17 cellular contexts compared by ENCODE assay signal in genomic region chr12:123113038-123113437, GRCh38. TPM values are rescaled to one million over a fixed set of nuclear protein-coding genes. Genes with fewer than 3 reads are reported as not detected.
DNase-seq lines count a peak whose midpoint lies in the region; ATAC-seq and TF ChIP-seq lines count a peak whose summit lies in the region.
"Had no signal": no experiment of that assay in that cellular context is flagged by ENCODE, and none has a peak within 500 bp of the region (broad histone marks: within the 10 kb centered on the region; RNA-seq: fewer than 3 reads in every experiment).

No MANE protein-coding gene starts in this region.

- 83 to 90% methylated on average over 6 to 8 of the region's 8 CpGs for WGBS in endodermal cell (ENCODE audit: insufficient coverage in 1 of 2, insufficient read length in 1 of 2), 2 experiments

- no peaks in the 10 kb centered on the region for H3K27me3 Mint-ChIP-seq in endodermal cell (ENCODE audit: insufficient read depth)
- H3K27me3 Mint-ChIP-seq: activated CD4-positive, alpha-beta T cell treated with anti-CD3 and anti-CD28 coated beads, Interleukin-2, amount 10 ng/mL, durations not matched to agents 7 days and 5 days; activated naive CD8-positive, alpha-beta T cell treated with anti-CD3 and anti-CD28 coated beads for 36 hours; activated T-cell treated with anti-CD3 and anti-CD28 coated beads, Interleukin-2, amount 50 U/mL, for 24 hours had no signal

- H3K36me3 ChIP-seq in left ventricle myocardium inferior (peaks cover 4% of the 10 kb centered on the region), endodermal cell (ENCODE audit: control insufficient read depth, insufficient read depth, low read length) (no peaks in the 10 kb centered on the region)
- H3K36me3 ChIP-seq: cardiac muscle cell had no signal

- intact Hi-C loops in left ventricle myocardium inferior (cut with micrococcal nuclease) (no loop called here), Right ventricle myocardium superior (cut with DNase I) (no loop called here)

- no peak for ATAC-seq in Right ventricle myocardium superior (ENCODE audit: poor library complexity)
- no peak for ATAC-seq in GM18870 (IDR thresholded peaks at IDR 0.05; ENCODE audit: unreplicated experiment)
- no peak for ATAC-seq in HG02885 (IDR thresholded peaks at IDR 0.05; ENCODE audit: poor library complexity, unreplicated experiment)
- ATAC-seq: HCT116 had no signal

- no peak overlapping the region for H3K4me3 Mint-ChIP-seq in endodermal cell
- H3K4me3 Mint-ChIP-seq: activated CD4-positive, alpha-beta T cell treated with anti-CD3 and anti-CD28 coated beads, Interleukin-2, amount 10 ng/mL, durations not matched to agents 7 days and 5 days; activated naive CD8-positive, alpha-beta T cell treated with anti-CD3 and anti-CD28 coated beads for 36 hours; activated T-cell treated with anti-CD3 and anti-CD28 coated beads, Interleukin-2, amount 50 U/mL, for 24 hours had no signal

- H3K4me3 ChIP-seq in left ventricle myocardium inferior (no peak overlapping the region), endodermal cell (ENCODE audit: low read length) (no peak overlapping the region)
- H3K4me3 ChIP-seq: cardiac muscle cell, tibial artery had no signal

- DNase-seq in left ventricle myocardium inferior (no peak), Right ventricle myocardium superior (no peak), NCI-H510A (lab: John Stamatoyannopoulos, UW) (peak; percentile 60), endodermal cell (peak; percentile 47), NCI-H345 (lab: John Stamatoyannopoulos, UW) (no peak), retina (no peak)
- DNase-seq: activated CD4-positive, alpha-beta T cell treated with anti-CD3 and anti-CD28 coated beads, Interleukin-2, amount 10 ng/mL, durations not matched to agents 7 days and 5 days; activated naive CD8-positive, alpha-beta T cell treated with anti-CD3 and anti-CD28 coated beads for 36 hours; activated T-cell treated with anti-CD3 and anti-CD28 coated beads, Interleukin-2, amount 50 U/mL, for 24 hours; effector memory CD4-positive, alpha-beta T cell; nucleus accumbens; stimulated activated CD4-positive, alpha-beta T cell treated with anti-CD3 and anti-CD28 coated beads, Interleukin-4, amount 100 ng/mL, for 24 hours; tibial artery had no signal

- H3K4me1 ChIP-seq in left ventricle myocardium inferior (peaks cover 99% of the 10 kb centered on the region), endodermal cell (ENCODE audit: control insufficient read depth, insufficient read depth, low read length) (no peaks in the 10 kb centered on the region)

- H3K27ac ChIP-seq in left ventricle myocardium inferior (replicated peaks), result peak overlapping the region; percentile 50
- no peak overlapping the region for H3K27ac ChIP-seq in endodermal cell (ENCODE audit: low read depth, low read length)
- H3K27ac ChIP-seq: cardiac muscle cell, tibial artery had no signal

- no peak for TF ChIP-seq CTCF in left ventricle myocardium inferior (IDR thresholded peaks at IDR 0.05; ENCODE audit: borderline replicate concordance)
- TF ChIP-seq CTCF in endodermal cell (conservative IDR thresholded peaks at IDR 0.05), result no peak

- no peak overlapping the region for H3K27ac Mint-ChIP-seq in endodermal cell
- H3K27ac Mint-ChIP-seq: activated CD4-positive, alpha-beta T cell treated with anti-CD3 and anti-CD28 coated beads, Interleukin-2, amount 10 ng/mL, durations not matched to agents 7 days and 5 days; activated naive CD8-positive, alpha-beta T cell treated with anti-CD3 and anti-CD28 coated beads for 36 hours; activated T-cell treated with anti-CD3 and anti-CD28 coated beads, Interleukin-2, amount 50 U/mL, for 24 hours had no signal

- H3K36me3 Mint-ChIP-seq in endodermal cell (ENCODE audit: low read depth), result peaks cover 2% of the 10 kb centered on the region

- H3K4me1 Mint-ChIP-seq in endodermal cell, result peaks cover 17% of the 10 kb centered on the region

- H3K27me3 ChIP-seq in left ventricle myocardium inferior (ENCODE audit: low read depth) (no peaks in the 10 kb centered on the region), endodermal cell (ENCODE audit: control insufficient read depth, insufficient read depth, low read length, poor library complexity, severe bottlenecking) (no peaks in the 10 kb centered on the region)
- H3K27me3 ChIP-seq: cardiac muscle cell, tibial artery had no signal

- H3K9ac ChIP-seq in endodermal cell (ENCODE audit: extremely low read depth, low read length, poor library complexity, severe bottlenecking), result no peak overlapping the region

- no peaks in the 10 kb centered on the region for H3K9me3 Mint-ChIP-seq in endodermal cell
- H3K9me3 Mint-ChIP-seq: activated CD4-positive, alpha-beta T cell treated with anti-CD3 and anti-CD28 coated beads, Interleukin-2, amount 10 ng/mL, durations not matched to agents 7 days and 5 days; activated naive CD8-positive, alpha-beta T cell treated with anti-CD3 and anti-CD28 coated beads for 36 hours; activated T-cell treated with anti-CD3 and anti-CD28 coated beads, Interleukin-2, amount 50 U/mL, for 24 hours had no signal

- H3K9me3 ChIP-seq in left ventricle myocardium inferior (replicated peaks), result no peaks in the 10 kb centered on the region
- no peaks in the 10 kb centered on the region for H3K9me3 ChIP-seq in endodermal cell (ENCODE audit: control insufficient read depth, low read length)
- H3K9me3 ChIP-seq: tibial artery had no signal

RNA-seq across cellular contexts. Expression of gene PITPNM2, which starts 37.9 kb away (rescaled TPM):
- total RNA-seq in left ventricle myocardium inferior, result 18.4 TPM
- total RNA-seq in Right ventricle myocardium superior, result 17.0 TPM
- total RNA-seq in endodermal cell, result 10 to 100 TPM in 1 of 2 donors, 1 to 10 TPM in 1; 3.2 to 13.4 TPM
- 3.0 TPM for polyA plus RNA-seq in endodermal cell (2013, experiment 1 of 2)
- 2.6 TPM for polyA plus RNA-seq in endodermal cell (2013, experiment 2 of 2)

Comparison
In these comparisons a context has a peak if more than half of its experiments do, and no peak if none do; other contexts are left out.
1. DNase-seq: peak in NCI-H510A (single experiment) and endodermal cell (single experiment); none in left ventricle myocardium inferior (single experiment), Right ventricle myocardium superior (single experiment), NCI-H345 (single experiment) and retina (single experiment).